In genomic region chr11:48044577-48044976, GRCh38 we compare ENCODE assay signal across 9 cellular contexts.
DNase-seq lines count a peak whose midpoint lies in the region; FAIRE-seq and TF ChIP-seq lines count a peak whose summit lies in the region.
"Had no signal": no experiment of that assay in that cellular context is flagged by ENCODE, and none has a peak within 500 bp of the region (broad histone marks: within the 10 kb centered on the region; RNA-seq: fewer than 3 reads in every experiment).

No MANE protein-coding gene starts in this region.

- DNase-seq in GM12891 (ENCODE audit: insufficient read length, low spot score): no peak
- no peak for DNase-seq in OCI-LY7 (ENCODE audit: low spot score)
- peak; percentile 31 for DNase-seq in kidney
- peak; percentile 80 for DNase-seq in spleen
- no peak for DNase-seq in activated CD8-positive, alpha-beta memory T cell treated with anti-CD3 and anti-CD28 coated beads, Interleukin-2, amount 50 U/mL, for 4 hours
- DNase-seq in germinal center (ENCODE audit: low spot score): no peak
- no peak for DNase-seq in DMS53 treated with DMSO at 0.1 percent for 48 hours (lab: John Stamatoyannopoulos, UW; ENCODE audit: unreplicated experiment)
- DNase-seq: DMS79 had no signal

- POLR2A ChIA-PET in OCI-LY7 (lab: Charles Lee): interaction anchor here (0.8 to 4.6 kb wide), 10 partner anchors 12 to 64 kb away, joined by 3 to 36 read pairs (median 9); no protein-coding TSS in a partner anchor

- H4K20me1 ChIP-seq in OCI-LY7 (ENCODE audit: insufficient read depth, low read length): no peaks in the 10 kb centered on the region

- TF ChIP-seq POLR2A in GM12891 (IDR thresholded peaks at IDR 0.05; ENCODE audit: low read depth, low read length) (no peak), spleen (IDR thresholded peaks at IDR 0.05) (no peak)

- no peak overlapping the region for H3K9ac ChIP-seq in kidney (ENCODE audit: low read length in 2 of 2)

- H3K4me2 ChIP-seq in OCI-LY7 (ENCODE audit: low read length): peak overlapping the region; percentile 83

- 56 to 71% (median 69%) methylated on average over 7 of the region's 7 CpGs for WGBS in spleen, 5 donors

- H2AFZ ChIP-seq in OCI-LY7 (ENCODE audit: low read length): peak overlapping the region; percentile 1; the same call in 1 of the 2 replicates

- CTCF ChIA-PET in OCI-LY7 (lab: Charles Lee; ENCODE audit: unreplicated experiment): interaction anchor here (0.6 to 2.0 kb wide), 2 partner anchors 26 to 109 kb away, joined by 4 to 5 read pairs; no protein-coding TSS in a partner anchor

- BruUV-seq in OCI-LY7 (replicated peaks; lab: Mats Ljungman, UMichigan): no TSS peak

- H3K27ac ChIP-seq in OCI-LY7 (ENCODE audit: low read depth, low read length, poor library complexity, severe bottlenecking) (peak overlapping the region; percentile 92), kidney (ENCODE audit: low read depth in 2 of 2, low read length in 2 of 2) (no peak overlapping the region), spleen (peak overlapping the region; percentile 40 to 88 (median 76))
- H3K27ac ChIP-seq: breast epithelium had no signal

- intact Hi-C loops in OCI-LY7 (cut with micrococcal nuclease; ENCODE audit: unreplicated experiment) (no loop called here), kidney (cut with DNase I) (no loop called here), spleen (cut with DNase I; ENCODE audit: low total_unique reads) (no loop called here)

- FAIRE-seq in GM12891 (lab: Jason Lieb, UNC) (peak; percentile 86), kidney (lab: Jason Lieb, UNC) (no peak)

- peaks cover 85% of the 10 kb centered on the region for H3K4me1 ChIP-seq in OCI-LY7 (ENCODE audit: insufficient read depth, low read length, poor library complexity, severe bottlenecking)
- peaks cover 15 to 20% of the 10 kb centered on the region in 2 donors for H3K4me1 ChIP-seq in kidney (ENCODE audit: control insufficient read depth in 1 of 2, insufficient read depth in 1 of 2, low read depth in 1 of 2, low read length in 2 of 2)
- peaks cover 31 to 99% (median 72%) of the 10 kb centered on the region in 6 donors for H3K4me1 ChIP-seq in spleen
- H3K4me1 ChIP-seq: breast epithelium had no signal

- H3K9me3 ChIP-seq in OCI-LY7 (ENCODE audit: low read length): no peaks in the 10 kb centered on the region
- H3K9me3 ChIP-seq in kidney (ENCODE audit: control insufficient read depth in 1 of 2, low read length in 2 of 2): no peaks in the 10 kb centered on the region
- no peaks in the 10 kb centered on the region for H3K9me3 ChIP-seq in spleen
- H3K9me3 ChIP-seq: breast epithelium had no signal

- H3K79me2 ChIP-seq in OCI-LY7 (ENCODE audit: insufficient read depth, low read depth, low read length): peaks cover 24% of the 10 kb centered on the region; the same call in 1 of the 2 replicates

- no peaks in the 10 kb centered on the region for H3K27me3 ChIP-seq in spleen (replicated peaks in 1 of 7)
- H3K27me3 ChIP-seq: breast epithelium had no signal

- TF ChIP-seq CTCF in OCI-LY7 (conservative IDR thresholded peaks at IDR 0.05; ENCODE audit: low read length) (no peak), kidney (IDR thresholded peaks at IDR 0.05; ENCODE audit: borderline replicate concordance, extremely low read depth, insufficient read depth) (no peak), spleen (IDR thresholded peaks at IDR 0.05 in 8 of 11, conservative IDR thresholded peaks at IDR 0.05 in 3 of 11) (no peak)

- H3K9me2 ChIP-seq in OCI-LY7 (ENCODE audit: insufficient read depth, low read length): no peaks in the 10 kb centered on the region

- H3K36me3 ChIP-seq in OCI-LY7 (ENCODE audit: insufficient read depth, low read length) (peaks cover 11% of the 10 kb centered on the region), kidney (ENCODE audit: control insufficient read depth in 1 of 2, insufficient read depth in 2 of 2, low read length in 2 of 2) (no peaks in the 10 kb centered on the region), spleen (peaks cover 0 to 27% (median 2%) of the 10 kb centered on the region in 6 donors)
- H3K36me3 ChIP-seq: breast epithelium had no signal

- H3K4me3 ChIP-seq in OCI-LY7 (ENCODE audit: low read depth, low read length, poor library complexity, severe bottlenecking): peak overlapping the region; percentile 50
- no peak overlapping the region for H3K4me3 ChIP-seq in kidney (ENCODE audit: low read length in 2 of 2)
- peak overlapping the region in 1 of 8 donors; percentile 51 for H3K4me3 ChIP-seq in spleen
- H3K4me3 ChIP-seq: breast epithelium had no signal

TF ChIP-seq in GM12891, 5 proteins besides CTCF, POLR2A, EP300 and RAD21:
- TF ChIP-seq TAF1 (IDR thresholded peaks at IDR 0.05; ENCODE audit: low read depth, low read length): no peak
- no peak for TF ChIP-seq POU2F2 (IDR thresholded peaks at IDR 0.05; ENCODE audit: low read depth, low read length)
- TF ChIP-seq POLR2AphosphoS5 (IDR thresholded peaks at IDR 0.05; ENCODE audit: low read depth, low read length): no peak
- TF ChIP-seq SPI1 (IDR thresholded peaks at IDR 0.05; ENCODE audit: low read depth, low read length): no peak
- TF ChIP-seq PAX5 (IDR thresholded peaks at IDR 0.05; ENCODE audit: insufficient read depth, low read length, severe bottlenecking): no peak
TF ChIP-seq in GM12891: peak in this region for 0.

Comparison
In these comparisons a context has a peak if more than half of its experiments do, and no peak if none do; other contexts are left out.
1. DNase-seq: peak in kidney (single experiment) and spleen (single experiment); none in GM12891 (single experiment), OCI-LY7 (single experiment), activated CD8-positive, alpha-beta memory T cell treated with anti-CD3 and anti-CD28 coated beads, Interleukin-2, amount 50 U/mL, for 4 hours (single experiment), germinal center (single experiment) and DMS53 treated with DMSO at 0.1 percent for 48 hours (single experiment).
2. H3K27ac ChIP-seq: peak in OCI-LY7 (single experiment) and spleen (8 of 8); none in kidney (0 of 2).